20 cellular contexts compared by ENCODE assay signal in genomic region chr1:192053661-192054060, GRCh38.
DNase-seq lines count a peak whose midpoint lies in the region; ATAC-seq, FAIRE-seq and TF ChIP-seq lines count a peak whose summit lies in the region.
"Had no signal": no experiment of that assay in that cellular context is flagged by ENCODE, and none has a peak within 500 bp of the region (broad histone marks: within the 10 kb centered on the region; RNA-seq: fewer than 3 reads in every experiment).

No MANE protein-coding gene starts in this region.

- ATAC-seq in HG03378 (IDR thresholded peaks at IDR 0.05; ENCODE audit: unreplicated experiment): no peak

- TF ChIP-seq CTCF in fibroblast of pulmonary artery (IDR thresholded peaks at IDR 0.05; ENCODE audit: low read length, missing control alignments): no peak
- TF ChIP-seq CTCF in retinal pigment epithelial cell (conservative IDR thresholded peaks at IDR 0.05; ENCODE audit: low read depth, low read length): no peak

- no peak for FAIRE-seq in HTR-8/SVneo (lab: Jason Lieb, UNC)
- FAIRE-seq: G401.6, RCC 7860 had no signal

- in situ Hi-C loops in G401 (cut with HindIII; ENCODE audit: low sequenced_read_pairs): no loop called here

- H3K4me3 ChIP-seq in fibroblast of pulmonary artery (replicated peaks; ENCODE audit: low read depth, low read length) (no peak overlapping the region), retinal pigment epithelial cell (ENCODE audit: low read length) (no peak overlapping the region)
- H3K4me3 ChIP-seq: HAP-1 had no signal

- peak; percentile 5 for DNase-seq in G401 (ENCODE audit: low spot score)
- DNase-seq in NCI-H446 treated with DMSO at 0.1 percent for 48 hours (lab: John Stamatoyannopoulos, UW): peak; percentile 89
- peak; percentile 7 for DNase-seq in fibroblast of pulmonary artery (ENCODE audit: low read depth)
- peak; percentile 45 for DNase-seq in retinal pigment epithelial cell (ENCODE audit: low read depth)
- no peak for DNase-seq in HTR-8/SVneo (ENCODE audit: insufficient read length, low spot score)
- no peak for DNase-seq in NCI-H2196 (lab: John Stamatoyannopoulos, UW; ENCODE audit: unreplicated experiment)
- no peak for DNase-seq in NCI-H2107 treated with DMSO at 0.1 percent for 48 hours (lab: John Stamatoyannopoulos, UW; ENCODE audit: unreplicated experiment)
- DNase-seq: BE2C; Calu3; CD4-positive, alpha-beta memory T cell; DMS79; NCI-H1417 treated with DMSO at 0.1 percent for 48 hours; NCI-H2029; NCI-H2171 treated with DMSO at 0.1 percent for 48 hours; NCI-H510A treated with DMSO at 0.1 percent for 48 hours; SIG-M5 had no signal

Comparison
In these comparisons a context has a peak if more than half of its experiments do, and no peak if none do; other contexts are left out.
1. DNase-seq: peak in G401 (single experiment), NCI-H446 treated with DMSO at 0.1 percent for 48 hours (single experiment), fibroblast of pulmonary artery (single experiment) and retinal pigment epithelial cell (single experiment); none in HTR-8/SVneo (single experiment), NCI-H2196 (single experiment) and NCI-H2107 treated with DMSO at 0.1 percent for 48 hours (single experiment).